8 cellular contexts compared by ENCODE assay signal in the genomic region with DNA sequence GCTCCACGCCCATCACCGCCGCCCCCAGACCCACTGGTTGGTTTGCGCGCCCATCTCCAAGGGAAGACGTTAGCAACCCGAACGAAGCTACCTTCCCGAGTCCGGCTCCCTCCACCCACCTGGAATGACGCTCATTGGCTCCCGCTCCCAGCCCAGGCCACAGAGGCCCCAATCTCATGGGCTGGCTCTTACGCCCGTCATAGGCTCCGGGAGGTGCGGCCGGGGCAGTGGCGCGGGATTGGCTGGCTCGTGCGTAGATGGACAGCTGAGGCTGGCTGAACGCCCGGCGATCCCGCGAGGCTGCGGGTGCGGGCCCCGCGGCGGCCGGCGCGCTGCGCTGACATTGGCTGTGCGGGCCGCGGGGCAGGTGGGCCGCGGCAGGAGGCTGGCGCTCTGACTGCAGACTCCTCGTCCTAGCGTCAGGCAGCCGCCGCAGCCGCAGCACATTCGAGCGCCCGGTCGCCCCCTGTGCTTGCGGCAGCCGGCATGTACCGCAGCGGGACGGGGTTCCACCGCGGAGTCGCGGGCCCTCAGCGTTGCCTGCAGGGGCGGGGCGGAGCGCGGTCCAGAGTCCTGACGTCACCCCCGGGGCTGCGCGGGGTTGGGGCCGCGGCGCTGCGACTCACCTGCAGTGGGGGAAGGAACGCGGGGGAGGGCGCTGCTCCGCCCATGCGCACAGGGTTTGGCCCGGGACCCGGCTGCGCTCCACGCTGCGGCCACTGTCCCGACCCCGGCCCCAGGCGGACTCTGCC. TPM values are rescaled to one million over a fixed set of nuclear protein-coding genes. Genes with fewer than 3 reads are reported as not detected.
A peak's percentile ranks its signal among the peaks of the same experiment; 100 is the strongest.
DNase-seq lines count a peak whose midpoint lies in the region; ATAC-seq, FAIRE-seq and TF ChIP-seq lines count a peak whose summit lies in the region.

No MANE protein-coding gene starts in this region.

- TF ChIP-seq CTCF in HFFc6 (IDR thresholded peaks at IDR 0.05) (peak; percentile 57; the same call in 1 of the 2 replicates), osteocyte (IDR thresholded peaks at IDR 0.05) (peak; percentile 18), thyroid gland (IDR thresholded peaks at IDR 0.05) (peak in 2 of 6 experiments; percentile 3 to 22)

- DNase-seq in HFFc6 (peak; percentile 100), NAMALWA (ENCODE audit: low spot score) (peak; percentile 97), SKM-1 (lab: John Stamatoyannopoulos, UW; ENCODE audit: unreplicated experiment) (peak; percentile 11), Right ventricle myocardium inferior (ENCODE audit: missing footprints) (peak; percentile 98), osteocyte (ENCODE audit: extremely low spot score, unreplicated experiment) (peak; percentile 99), thyroid gland (peak; percentile 99)
- peak; percentile 89 for DNase-seq in activated naive CD8-positive, alpha-beta T cell treated with anti-CD3 and anti-CD28 coated beads, Interleukin-2, amount 10 ng/mL, durations not matched to agents 7 days and 5 days

- WGBS in thyroid gland, 2 donors: 0% methylated on average over 1 to 3 of the region's 85 CpGs

- peaks cover 0 to 13% of the 10 kb centered on the region in 2 donors for H3K4me1 ChIP-seq in thyroid gland

- POLR2A ChIA-PET in activated naive CD8-positive, alpha-beta T cell treated with anti-CD3 and anti-CD28 coated beads, Interleukin-2, amount 10 ng/mL, durations not matched to agents 7 days and 5 days (lab: Charles Lee): interaction anchor here (0.5 kb wide), 1 partner anchor 35 kb away, joined by 3 read pairs; no protein-coding TSS in a partner anchor

- H3K27ac Mint-ChIP-seq in HFFc6: peak overlapping the region; percentile 77
- H3K27ac Mint-ChIP-seq in activated naive CD8-positive, alpha-beta T cell treated with anti-CD3 and anti-CD28 coated beads, Interleukin-2, amount 10 ng/mL, durations not matched to agents 7 days and 5 days: peak overlapping the region; percentile 78
- no peak overlapping the region for H3K27ac Mint-ChIP-seq in osteocyte (ENCODE audit: unreplicated experiment)

- peak; percentile 96 for FAIRE-seq in G401.6 (lab: Jason Lieb, UNC)

- H3K4me3 ChIP-seq in thyroid gland (replicated peaks in 1 of 3): peak overlapping the region; percentile 19 to 87 (median 53)

- peaks cover 6% of the 10 kb centered on the region; the same call in 1 of the 2 replicates for H3K27me3 Mint-ChIP-seq in HFFc6 (ENCODE audit: insufficient read depth)
- peaks cover 69% of the 10 kb centered on the region for H3K27me3 Mint-ChIP-seq in activated naive CD8-positive, alpha-beta T cell treated with anti-CD3 and anti-CD28 coated beads, Interleukin-2, amount 10 ng/mL, durations not matched to agents 7 days and 5 days
- peaks cover 13% of the 10 kb centered on the region for H3K27me3 Mint-ChIP-seq in osteocyte (ENCODE audit: unreplicated experiment)

- H3K9me3 ChIP-seq in thyroid gland: no peaks in the 10 kb centered on the region

- H3K9me3 Mint-ChIP-seq in HFFc6 (no peaks in the 10 kb centered on the region), osteocyte (ENCODE audit: unreplicated experiment) (no peaks in the 10 kb centered on the region)
- no peaks in the 10 kb centered on the region for H3K9me3 Mint-ChIP-seq in activated naive CD8-positive, alpha-beta T cell treated with anti-CD3 and anti-CD28 coated beads, Interleukin-2, amount 10 ng/mL, durations not matched to agents 7 days and 5 days

- TF ChIP-seq POLR2A in thyroid gland (IDR thresholded peaks at IDR 0.05): no peak

- ATAC-seq in activated naive CD8-positive, alpha-beta T cell treated with anti-CD3 and anti-CD28 coated beads, Interleukin-2, amount 10 ng/mL, durations not matched to agents 7 days and 5 days (ENCODE audit: low read depth): peak; percentile 99
- ATAC-seq in Right ventricle myocardium inferior: peak; percentile 98

- no peaks in the 10 kb centered on the region for H3K36me3 Mint-ChIP-seq in HFFc6 (ENCODE audit: low read depth)
- no peaks in the 10 kb centered on the region for H3K36me3 Mint-ChIP-seq in activated naive CD8-positive, alpha-beta T cell treated with anti-CD3 and anti-CD28 coated beads, Interleukin-2, amount 10 ng/mL, durations not matched to agents 7 days and 5 days
- H3K36me3 Mint-ChIP-seq in osteocyte (ENCODE audit: unreplicated experiment): no peaks in the 10 kb centered on the region

- intact Hi-C loops in Right ventricle myocardium inferior (cut with DNase I) (loop anchor here (2.0 to 5.0 kb wide), 4 partner anchors 20 to 194 kb away; a partner anchor contains a TSS), thyroid gland (cut with DNase I) (no loop called here)

- no peaks in the 10 kb centered on the region for H3K36me3 ChIP-seq in thyroid gland

- peak overlapping the region; percentile 97 for H3K4me3 Mint-ChIP-seq in HFFc6
- peak overlapping the region; percentile 99 for H3K4me3 Mint-ChIP-seq in activated naive CD8-positive, alpha-beta T cell treated with anti-CD3 and anti-CD28 coated beads, Interleukin-2, amount 10 ng/mL, durations not matched to agents 7 days and 5 days
- H3K4me3 Mint-ChIP-seq in osteocyte (ENCODE audit: unreplicated experiment): peak overlapping the region; percentile 99

- no peaks in the 10 kb centered on the region for H3K27me3 ChIP-seq in thyroid gland

- H3K4me1 Mint-ChIP-seq in HFFc6 (ENCODE audit: low read depth) (peaks cover 21% of the 10 kb centered on the region), osteocyte (ENCODE audit: unreplicated experiment) (peaks cover 19% of the 10 kb centered on the region)
- peaks cover 12% of the 10 kb centered on the region for H3K4me1 Mint-ChIP-seq in activated naive CD8-positive, alpha-beta T cell treated with anti-CD3 and anti-CD28 coated beads, Interleukin-2, amount 10 ng/mL, durations not matched to agents 7 days and 5 days

- H3K27ac ChIP-seq in thyroid gland: peak overlapping the region; percentile 72 to 95 (median 83)

RNA-seq across cellular contexts. Expression of a gene that starts 0.5 kb away (rescaled TPM):
- total RNA-seq in HFFc6 (2021; fragmentation: NEBNext Ultra II Directional; extraction: Animal tissue kit (Norgen Biotek cat#: 25700)): 10 to 100 TPM; 54.0 to 63.3 (median 58.3) TPM
- total RNA-seq in activated naive CD8-positive, alpha-beta T cell treated with anti-CD3 and anti-CD28 coated beads, Interleukin-2, amount 10 ng/mL, durations not matched to agents 7 days and 5 days: 10 to 100 TPM; 12.8 to 14.4 TPM
- 29.1 TPM for total RNA-seq in Right ventricle myocardium inferior
- 99.6 and 110 TPM in 2 replicates for total RNA-seq in osteocyte
- total RNA-seq in thyroid gland: 10 to 100 TPM; 40.8 to 72.2 (median 44.2) TPM

Comparison
In these comparisons a context has a peak if more than half of its experiments do, and no peak if none do; other contexts are left out.
1. Peak in every context shown above with its lines: DNase-seq, ATAC-seq, H3K4me3 ChIP-seq and H3K27ac ChIP-seq.
2. DNase-seq: peak in every context shown above with its lines; median percentile 100 in HFFc6; 99 in osteocyte; 99 in thyroid gland; 98 in Right ventricle myocardium inferior; 97 in NAMALWA; 89 in activated naive CD8-positive, alpha-beta T cell treated with anti-CD3 and anti-CD28 coated beads, Interleukin-2, amount 10 ng/mL, durations not matched to agents 7 days and 5 days; 11 in SKM-1.